Comparison of ENCODE assay signal across 8 cellular contexts in the genomic region with DNA sequence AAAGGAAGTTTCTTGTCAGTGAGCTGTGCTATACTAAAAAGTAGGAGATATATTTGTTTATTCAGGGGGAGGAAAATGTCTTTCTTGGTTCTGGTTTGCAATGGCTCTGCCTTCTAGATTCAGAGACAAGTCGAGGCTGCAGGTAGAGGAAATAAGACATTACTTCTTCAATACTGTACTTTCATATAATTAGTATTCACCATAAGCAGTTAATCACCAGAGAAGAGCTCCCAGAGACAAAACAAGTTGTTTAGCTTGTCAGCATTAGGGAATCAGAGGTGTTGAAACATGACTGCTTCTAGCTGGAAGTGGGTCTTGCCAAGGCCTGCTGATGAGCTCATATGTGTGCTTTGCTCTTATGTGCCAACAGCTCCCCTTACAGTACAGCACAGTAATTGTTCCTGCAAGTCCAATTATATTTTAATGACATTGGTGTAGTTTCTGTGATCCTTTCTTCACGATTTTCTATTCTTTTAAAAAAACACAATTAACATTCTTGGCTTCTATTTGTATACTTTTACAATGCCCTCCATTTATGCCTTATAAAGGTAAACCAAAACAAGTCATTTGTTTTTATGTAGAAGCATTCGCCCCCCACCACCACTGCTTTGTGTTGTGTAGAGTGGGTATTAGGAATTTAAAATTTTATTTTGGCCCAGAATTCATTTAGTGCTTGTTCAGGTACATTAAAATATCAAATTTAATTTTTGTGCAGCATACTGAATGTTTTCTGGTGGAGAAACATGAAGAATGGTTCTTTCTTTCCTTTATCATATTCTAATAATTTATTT.
DNase-seq lines count a peak whose midpoint lies in the region; ATAC-seq and TF ChIP-seq lines count a peak whose summit lies in the region.

No MANE protein-coding gene starts in this region.

- H3K9ac ChIP-seq in MM.1S (ENCODE audit: low read length) = no peak overlapping the region

- TF ChIP-seq CTCF in GM10248 (IDR thresholded peaks at IDR 0.05; ENCODE audit: control extremely low read depth, extremely low read depth, low read depth, missing control alignments) (peak; percentile 81), HFFc6 (IDR thresholded peaks at IDR 0.05) (peak; percentile 78), MM.1S (IDR thresholded peaks at IDR 0.05; ENCODE audit: low read length) (peak; percentile 75), RWPE2 (IDR thresholded peaks at IDR 0.05; ENCODE audit: poor library complexity, severe bottlenecking) (peak; percentile 98)

- no peaks in the 10 kb centered on the region for H3F3A ChIP-seq in MM.1S (ENCODE audit: insufficient read depth, low read length)

- no peaks in the 10 kb centered on the region for H3K9me3 ChIP-seq in MM.1S (replicated peaks; ENCODE audit: insufficient read depth, low read length)
- no peaks in the 10 kb centered on the region for H3K9me3 ChIP-seq in RWPE2 (ENCODE audit: severe bottlenecking)
- no peaks in the 10 kb centered on the region for H3K9me3 ChIP-seq in iPS DF 6.9 (ENCODE audit: control insufficient read depth, insufficient read depth, low read length)

- no peak overlapping the region for H3K4me2 ChIP-seq in MM.1S (ENCODE audit: low read depth, low read length)

- no peak overlapping the region for H3K27ac ChIP-seq in MM.1S (ENCODE audit: low read length)
- peak overlapping the region; percentile 77 for H3K27ac ChIP-seq in RWPE2 (ENCODE audit: poor library complexity, severe bottlenecking)
- H3K27ac ChIP-seq in iPS DF 6.9 (ENCODE audit: low read length) = no peak overlapping the region

- CTCF ChIA-PET in GM10248 (lab: Yijun Ruan, JAX) = interaction anchor here (0.6 to 3.5 kb wide), 37 partner anchors 8 to 867 kb away, joined by 3 to 24 read pairs (median 4); a partner anchor contains a TSS

- no peaks in the 10 kb centered on the region for H4K20me1 ChIP-seq in MM.1S (ENCODE audit: insufficient read depth, low read length)

- H3K36me3 Mint-ChIP-seq in HFFc6 (ENCODE audit: low read depth) = no peaks in the 10 kb centered on the region

- no CpG with 5 or more reads among the region's 3 CpGs for WGBS in iPS DF 6.9 (ENCODE audit: insufficient coverage, insufficient read length)

- H3K4me3 ChIP-seq in MM.1S (ENCODE audit: low read length) (no peak overlapping the region), RWPE2 (ENCODE audit: severe bottlenecking) (no peak overlapping the region), iPS DF 6.9 (ENCODE audit: low read length) (no peak overlapping the region)

- POLR2A ChIA-PET in GM10248 (lab: Yijun Ruan, JAX) = interaction anchor here (0.6 kb wide), 1 partner anchor 727 kb away, joined by 3 read pairs; no protein-coding TSS in a partner anchor

- H3K4me3 Mint-ChIP-seq in HFFc6 = no peak overlapping the region

- H3K9me2 ChIP-seq in MM.1S (replicated peaks; ENCODE audit: insufficient read depth, low read length) = no peaks in the 10 kb centered on the region

- intact Hi-C loops in sciatic nerve (cut with DNase I) = no loop called here

- no peaks in the 10 kb centered on the region for H3K27me3 Mint-ChIP-seq in HFFc6 (ENCODE audit: insufficient read depth)

- no peaks in the 10 kb centered on the region for H3K79me2 ChIP-seq in MM.1S (ENCODE audit: low read length)

- no peaks in the 10 kb centered on the region for H3K9me3 Mint-ChIP-seq in HFFc6

- H3K4me1 Mint-ChIP-seq in HFFc6 (ENCODE audit: low read depth) = peaks cover 59% of the 10 kb centered on the region

- H3K36me3 ChIP-seq in MM.1S (replicated peaks; ENCODE audit: insufficient read depth, low read length) (no peaks in the 10 kb centered on the region), RWPE2 (ENCODE audit: low read depth) (no peaks in the 10 kb centered on the region), iPS DF 6.9 (ENCODE audit: control insufficient read depth, insufficient read depth, low read length) (no peaks in the 10 kb centered on the region)

- H3K27me3 ChIP-seq in MM.1S (replicated peaks; ENCODE audit: insufficient read depth, low read length) = no peaks in the 10 kb centered on the region
- H3K27me3 ChIP-seq in RWPE2 (ENCODE audit: insufficient read depth, poor library complexity, severe bottlenecking) = no peaks in the 10 kb centered on the region
- H3K27me3 ChIP-seq in iPS DF 6.9 (ENCODE audit: control insufficient read depth, insufficient read depth, low read length) = no peaks in the 10 kb centered on the region

- peaks cover 6% of the 10 kb centered on the region; the same call in 1 of the 2 replicates for H3K4me1 ChIP-seq in MM.1S (ENCODE audit: low read length)
- peaks cover 28% of the 10 kb centered on the region for H3K4me1 ChIP-seq in RWPE2 (ENCODE audit: insufficient read depth, poor library complexity, severe bottlenecking)
- H3K4me1 ChIP-seq in iPS DF 6.9 (ENCODE audit: control insufficient read depth, insufficient read depth, low read length) = no peaks in the 10 kb centered on the region

- ATAC-seq in RWPE2 (ENCODE audit: low read depth) (peak; percentile 93), sciatic nerve (peak; percentile 100)

- DNase-seq in A172 (ENCODE audit: low spot score) (peak; percentile 84), GM10248 (ENCODE audit: extremely low spot score) (peak; percentile 29), HFFc6 (peak; percentile 84), MM.1S (peak; percentile 79), RWPE2 (ENCODE audit: low spot score) (peak; percentile 80), brain pericyte (ENCODE audit: low read depth, low spot score) (peak; percentile 41), iPS DF 6.9 (ENCODE audit: low read depth, low spot score) (peak; percentile 22), sciatic nerve (ENCODE audit: low spot score) (peak; percentile 72)

- H3K27ac Mint-ChIP-seq in HFFc6 = peak overlapping the region; percentile 67

- H2AFZ ChIP-seq in MM.1S (ENCODE audit: low read length) = no peak overlapping the region

Comparison
In these comparisons a context has a peak if more than half of its experiments do, and no peak if none do; other contexts are left out.
1. DNase-seq: peak in every context shown above with its lines; median percentile 84 in A172; 84 in HFFc6; 80 in RWPE2; 79 in MM.1S; 72 in sciatic nerve; 41 in brain pericyte; 29 in GM10248; 22 in iPS DF 6.9.